ENCODE assay signal across 24 cellular contexts in the genomic region with DNA sequence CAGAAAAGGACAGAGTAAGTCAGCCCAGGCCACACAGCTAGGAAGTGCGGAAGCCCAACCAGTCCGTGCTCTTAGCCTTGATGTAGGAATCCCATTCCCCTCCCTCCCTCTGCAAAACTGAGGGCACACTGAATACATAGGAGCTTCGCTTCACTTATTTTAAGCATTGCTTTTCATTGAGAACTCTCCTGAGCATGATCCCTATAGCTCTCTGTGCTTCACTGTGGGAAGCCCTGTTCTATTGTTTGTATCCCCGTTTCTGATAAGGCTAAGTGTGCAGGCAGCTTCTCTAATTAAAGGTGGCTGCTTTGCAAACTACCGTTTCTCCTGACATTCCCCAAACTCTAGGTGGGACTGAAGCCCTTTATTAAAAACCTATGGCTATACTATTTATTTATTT.
"Had no signal": no experiment of that assay in that cellular context is flagged by ENCODE, and none has a peak within 500 bp of the region (broad histone marks: within the 10 kb centered on the region; RNA-seq: fewer than 3 reads in every experiment).

No MANE protein-coding gene starts in this region.

- H3K4me3 Mint-ChIP-seq: activated naive CD8-positive, alpha-beta T cell; natural killer cell treated with Interleukin-12 subunit alpha and Interleukin-12 subunit beta and Interleukin-15 and Interleukin-18, amount 100 ng/mL, for 72 hours had no signal

- DNase-seq: activated CD4-positive, alpha-beta T cell treated with anti-CD3 and anti-CD28 coated beads for 4 hours; activated CD4-positive, alpha-beta T cell treated with anti-CD3 and anti-CD28 coated beads, Interleukin-2, amount 50 U/mL, for 4 hours; activated CD8-positive, alpha-beta memory T cell treated with anti-CD3 and anti-CD28 coated beads for 24 hours; activated effector memory CD4-positive, alpha-beta T cell treated with Interleukin-2 at 50 U/mL for 16 hours; activated naive CD4-positive, alpha-beta T cell treated with Interleukin-2 at 50 U/mL for 16 hours; anterior cingulate cortex; dermis blood vessel endothelial cell; effector CD4-positive, alpha-beta T cell; esophagus squamous epithelium; foreskin melanocyte; heart right ventricle; islet precursor cell; left ventricle myocardium inferior; mucosa of descending colon; ovary; stimulated activated CD4-positive, alpha-beta T cell treated with anti-CD3 and anti-CD28 coated beads, Interleukin-12 subunit alpha, Interleukin-12 subunit beta, amount 100 ng/mL, for 4 hours; stimulated activated CD4-positive, alpha-beta T cell treated with anti-CD3 and anti-CD28 coated beads, Interleukin-4, amount 100 ng/mL, for 1 hour; stimulated activated naive CD8-positive, alpha-beta T cell treated with anti-CD3 and anti-CD28 coated beads, Interleukin-15, Interleukin-2, amounts not matched to agents 100 U/mL and 50 U/mL, for 24 hours; testis; transverse colon had no signal

- H3K9me3 Mint-ChIP-seq: natural killer cell treated with Interleukin-12 subunit alpha and Interleukin-12 subunit beta and Interleukin-15 and Interleukin-18, amount 100 ng/mL, for 72 hours had no signal

- H3K36me3 Mint-ChIP-seq: activated naive CD8-positive, alpha-beta T cell; natural killer cell treated with Interleukin-12 subunit alpha and Interleukin-12 subunit beta and Interleukin-15 and Interleukin-18, amount 100 ng/mL, for 72 hours had no signal

- ATAC-seq: heart right ventricle; mucosa of descending colon; natural killer cell treated with Interleukin-12 subunit alpha and Interleukin-12 subunit beta and Interleukin-15 and Interleukin-18, amount 100 ng/mL, for 72 hours; sciatic nerve; stimulated activated naive CD8-positive, alpha-beta T cell treated with anti-CD3 and anti-CD28 coated beads, Interleukin-15, Interleukin-2, amounts not matched to agents 100 U/mL and 50 U/mL, for 24 hours had no signal

- H3K27me3 Mint-ChIP-seq: activated naive CD8-positive, alpha-beta T cell had no signal

- H3K27ac Mint-ChIP-seq: activated naive CD8-positive, alpha-beta T cell; natural killer cell treated with Interleukin-12 subunit alpha and Interleukin-12 subunit beta and Interleukin-15 and Interleukin-18, amount 100 ng/mL, for 72 hours; progenitor cell of endocrine pancreas had no signal
